In the genomic region with DNA sequence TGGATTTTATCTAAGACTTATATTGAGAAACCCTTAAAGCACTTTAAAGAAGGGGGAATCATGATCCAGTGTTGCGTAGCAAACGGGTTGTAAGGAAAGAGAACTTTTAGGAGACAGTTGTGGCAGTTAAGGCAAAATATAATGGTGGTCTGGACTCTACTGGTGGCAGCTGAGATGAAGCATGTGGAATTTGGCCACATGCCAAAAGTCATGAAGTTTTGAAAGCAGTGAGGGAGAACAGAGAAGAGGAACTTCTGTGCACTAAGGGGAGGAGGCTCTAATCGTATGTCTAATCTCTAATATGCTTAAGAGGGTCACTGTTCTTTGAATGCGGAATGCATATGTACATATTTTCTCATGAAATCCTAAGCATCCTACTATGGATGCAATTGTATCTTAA, we compare ENCODE assay signal across 21 cellular contexts.
DNase-seq lines count a peak whose midpoint lies in the region; ATAC-seq and TF ChIP-seq lines count a peak whose summit lies in the region.
"Had no signal": no experiment of that assay in that cellular context is flagged by ENCODE, and none has a peak within 500 bp of the region (broad histone marks: within the 10 kb centered on the region; RNA-seq: fewer than 3 reads in every experiment).

No MANE protein-coding gene starts in this region.

- DNase-seq in EL = peak; percentile 1
- peak; percentile 54 for DNase-seq in NCI-H82 (lab: John Stamatoyannopoulos, UW)
- DNase-seq in choroid plexus epithelial cell (ENCODE audit: low read depth) = peak; percentile 0
- DNase-seq in nephron progenitor cell = no peak
- DNase-seq in medulla oblongata (ENCODE audit: extremely low spot score) = no peak
- DNase-seq: activated CD4-positive, CD25-positive, alpha-beta regulatory T cell treated with anti-CD3 and anti-CD28 coated beads, Interleukin-2, amount 50 U/mL, for 72 hours; activated effector memory CD4-positive, alpha-beta T cell treated with anti-CD3 and anti-CD28 coated beads, Interleukin-2, amount 50 U/mL, for 16 hours; amygdala; COR-L47; GF-D8; hypothalamus; IMR-90; NCI-H146; sigmoid colon; stimulated activated CD4-positive, alpha-beta T cell treated with anti-CD3 and anti-CD28 coated beads, Interleukin-2, amount 100 ng/mL, for 48 hours; T-helper 17 cell had no signal

- H3K27me3 Mint-ChIP-seq in nephron progenitor cell (ENCODE audit: low read depth, poor library complexity) = no peaks in the 10 kb centered on the region
- H3K27me3 Mint-ChIP-seq: T-helper 17 cell had no signal

- peak; percentile 33 for ATAC-seq in HG02798 (IDR thresholded peaks at IDR 0.05; ENCODE audit: poor library complexity, unreplicated experiment)
- ATAC-seq in HG03045 (IDR thresholded peaks at IDR 0.05; ENCODE audit: unreplicated experiment) = no peak
- ATAC-seq in HG03097 (IDR thresholded peaks at IDR 0.05; ENCODE audit: low FRiP score, unreplicated experiment) = no peak
- ATAC-seq: HCT116, T-helper 17 cell had no signal

- no peak overlapping the region for H3K4me3 ChIP-seq in choroid plexus epithelial cell (ENCODE audit: low read depth, low read length)
- H3K4me3 ChIP-seq: sigmoid colon, thoracic aorta had no signal

- H3K27ac Mint-ChIP-seq in nephron progenitor cell = no peak overlapping the region
- H3K27ac Mint-ChIP-seq: T-helper 17 cell had no signal

- H3K36me3 Mint-ChIP-seq in nephron progenitor cell (ENCODE audit: low read depth) = no peaks in the 10 kb centered on the region

- no peak for TF ChIP-seq CTCF in choroid plexus epithelial cell (conservative IDR thresholded peaks at IDR 0.05; ENCODE audit: low read depth, low read length)
- TF ChIP-seq CTCF in nephron progenitor cell (IDR thresholded peaks at IDR 0.05) = no peak

- no peaks in the 10 kb centered on the region for H3K9me3 Mint-ChIP-seq in nephron progenitor cell

- H3K4me1 Mint-ChIP-seq in nephron progenitor cell = no peaks in the 10 kb centered on the region
- H3K4me1 Mint-ChIP-seq: T-helper 17 cell had no signal

- H3K4me3 Mint-ChIP-seq in nephron progenitor cell = no peak overlapping the region
- H3K4me3 Mint-ChIP-seq: T-helper 17 cell had no signal

Comparison
In these comparisons a context has a peak if more than half of its experiments do, and no peak if none do; other contexts are left out.
1. DNase-seq: peak in EL (single experiment), NCI-H82 (single experiment) and choroid plexus epithelial cell (single experiment); none in nephron progenitor cell (single experiment) and medulla oblongata (single experiment).